ENCODE assay signal across 1 cellular context in the genomic region with DNA sequence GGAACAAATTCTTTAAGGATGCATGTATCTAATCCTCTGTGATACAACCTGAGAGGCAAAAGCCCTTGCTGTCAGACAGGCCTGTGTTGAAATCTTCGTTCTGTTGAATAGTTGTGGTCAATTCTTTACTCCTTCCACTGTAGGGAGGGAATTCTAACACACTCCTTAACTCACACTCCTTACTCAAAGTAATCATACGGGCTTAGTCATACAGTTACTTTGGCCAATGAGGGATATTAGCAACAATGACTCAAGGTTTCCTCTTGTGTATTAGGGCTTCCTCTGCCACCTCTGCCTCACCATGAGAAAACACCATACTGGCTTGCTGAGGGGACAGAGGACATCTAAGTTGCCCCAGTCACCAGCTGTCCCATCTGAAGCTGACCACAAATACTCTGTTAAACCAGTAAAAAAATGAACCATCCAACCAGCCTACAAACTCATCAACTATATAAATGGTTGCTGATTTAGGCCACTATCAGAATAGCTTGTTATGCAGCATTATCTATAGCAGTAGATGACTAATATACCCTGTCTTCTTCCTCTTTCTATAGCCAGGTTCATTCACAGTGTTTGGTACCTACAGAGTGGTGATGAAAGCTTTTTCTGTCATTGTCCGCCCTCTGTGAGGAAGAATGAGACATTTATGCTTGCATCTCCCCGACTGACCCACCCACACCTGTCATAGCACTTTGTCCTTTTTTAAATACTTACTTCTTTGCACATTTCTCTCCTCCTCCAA.
TF ChIP-seq lines count a peak whose summit lies in the region.

No MANE protein-coding gene starts in this region.

TF ChIP-seq in A549, 52 proteins besides CTCF, POLR2A, EP300 and RAD21 (continued from another document):
- 0 out of 4 replicates have a peak, but pooled peaks of 1 of the 2 experiments have one; percentile 46 for TF ChIP-seq CEBPB (IDR thresholded peaks at IDR 0.05)
- TF ChIP-seq, protein P1, sequence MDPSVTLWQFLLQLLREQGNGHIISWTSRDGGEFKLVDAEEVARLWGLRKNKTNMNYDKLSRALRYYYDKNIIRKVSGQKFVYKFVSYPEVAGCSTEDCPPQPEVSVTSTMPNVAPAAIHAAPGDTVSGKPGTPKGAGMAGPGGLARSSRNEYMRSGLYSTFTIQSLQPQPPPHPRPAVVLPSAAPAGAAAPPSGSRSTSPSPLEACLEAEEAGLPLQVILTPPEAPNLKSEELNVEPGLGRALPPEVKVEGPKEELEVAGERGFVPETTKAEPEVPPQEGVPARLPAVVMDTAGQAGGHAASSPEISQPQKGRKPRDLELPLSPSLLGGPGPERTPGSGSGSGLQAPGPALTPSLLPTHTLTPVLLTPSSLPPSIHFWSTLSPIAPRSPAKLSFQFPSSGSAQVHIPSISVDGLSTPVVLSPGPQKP (IDR thresholded peaks at IDR 0.05; ENCODE audit: low read depth, low read length): no peak
- no peak for TF ChIP-seq EHF (CRISPR knock-in tag; IDR thresholded peaks at IDR 0.05)
- no peak for TF ChIP-seq TP53 (CRISPR knock-in tag; IDR thresholded peaks at IDR 0.05)
